ENCODE assay signal across 30 cellular contexts in the genomic region with DNA sequence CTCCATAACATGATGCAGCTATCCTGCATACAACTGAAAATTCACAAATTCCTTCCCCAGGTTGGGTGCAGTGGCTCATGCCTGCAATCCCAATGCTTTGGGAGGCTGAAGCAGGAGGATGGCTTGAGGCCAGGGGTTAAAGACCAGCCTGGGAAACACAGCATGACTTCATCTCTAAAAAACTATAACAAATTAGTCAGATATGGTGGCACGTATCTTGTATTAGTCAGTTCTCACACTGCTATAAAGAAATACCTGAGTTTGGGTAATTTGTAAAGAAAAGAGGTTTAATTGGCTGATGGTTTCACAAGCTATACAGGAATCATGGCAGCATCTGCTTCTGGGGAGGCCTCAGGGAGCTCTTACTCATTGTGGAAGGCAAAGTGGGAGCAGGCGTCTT. TPM values are rescaled to one million over a fixed set of nuclear protein-coding genes. Genes with fewer than 3 reads are reported as not detected.
DNase-seq lines count a peak whose midpoint lies in the region; FAIRE-seq and TF ChIP-seq lines count a peak whose summit lies in the region.
"Had no signal": no experiment of that assay in that cellular context is flagged by ENCODE, and none has a peak within 500 bp of the region (broad histone marks: within the 10 kb centered on the region; RNA-seq: fewer than 3 reads in every experiment).

No MANE protein-coding gene starts in this region.

- FAIRE-seq in endothelial cell of umbilical vein (lab: Jason Lieb, UNC) (peak; percentile 40), GM12891 (lab: Jason Lieb, UNC) (no peak)
- FAIRE-seq: frontal cortex had no signal

- peaks cover 2% of the 10 kb centered on the region for H3K4me1 Mint-ChIP-seq in endodermal cell
- H3K4me1 Mint-ChIP-seq: activated naive CD4-positive, alpha-beta T cell treated with anti-CD3 and anti-CD28 coated beads, Interleukin-2, amount 10 ng/mL, durations not matched to agents 7 days and 5 days had no signal

- TF ChIP-seq RAD21 in SK-N-SH (IDR thresholded peaks at IDR 0.05; ENCODE audit: low read length) = no peak

- H3K9me1 ChIP-seq in endothelial cell of umbilical vein (replicated peaks; ENCODE audit: control insufficient read depth, extremely low read depth, insufficient read depth, low read length) = no peaks in the 10 kb centered on the region

- TF ChIP-seq POLR2A in endothelial cell of umbilical vein (IDR thresholded peaks at IDR 0.05; ENCODE audit: low read depth, low read length) (no peak), GM12891 (IDR thresholded peaks at IDR 0.05; ENCODE audit: low read depth, low read length) (no peak)

- TF ChIP-seq CTCF in endothelial cell of umbilical vein (IDR thresholded peaks at IDR 0.05; ENCODE audit: extremely low read depth in 1 of 2, insufficient read depth in 1 of 2, low read depth in 1 of 2, low read length in 2 of 2) (no peak), endodermal cell (conservative IDR thresholded peaks at IDR 0.05) (no peak), SK-N-SH (IDR thresholded peaks at IDR 0.05) (no peak)

- POLR2A ChIA-PET in endothelial cell of umbilical vein (lab: Charles Lee) (no interaction called here), SK-N-SH (lab: Yijun Ruan, JAX) (no interaction called here)

- no TSS peak for BruUV-seq in endothelial cell of umbilical vein (replicated peaks; lab: Mats Ljungman, UMichigan)

- dilution Hi-C loops in endothelial cell of umbilical vein (cut with MboI; ENCODE audit: extremely low pct_ligation_motif_present, low sequenced_read_pairs) = no loop called here

- H3K9me2 ChIP-seq in SK-N-SH = no peaks in the 10 kb centered on the region

- no peak overlapping the region for H3K27ac ChIP-seq in endothelial cell of umbilical vein (ENCODE audit: insufficient read depth, low read depth, low read length)
- no peak overlapping the region for H3K27ac ChIP-seq in endodermal cell (ENCODE audit: low read depth, low read length)
- no peak overlapping the region for H3K27ac ChIP-seq in SK-N-SH (ENCODE audit: low read depth in 2 of 2, low read length in 1 of 2)
- H3K27ac ChIP-seq: uterus had no signal

- DNase-seq in EH (ENCODE audit: low read depth) (peak; percentile 75), LHCN-M2 (ENCODE audit: low read depth) (peak; percentile 49), endothelial cell of umbilical vein (ENCODE audit: low read depth, low spot score) (no peak), kidney tubule cell (ENCODE audit: low spot score) (peak; percentile 91), endodermal cell (no peak), GM12891 (ENCODE audit: insufficient read length, low spot score) (no peak), SK-N-SH (no peak), NCI-H1105 (lab: John Stamatoyannopoulos, UW) (no peak)
- DNase-seq: activated naive CD4-positive, alpha-beta T cell treated with anti-CD3 and anti-CD28 coated beads, Interleukin-2, amount 10 ng/mL, durations not matched to agents 7 days and 5 days; aorta; GDM1; H7; hippocampal formation; Karpas-422; left ventricle myocardium superior; midbrain; natural killer cell; NCI-H1092 treated with DMSO at 0.1 percent for 48 hours; NCI-H1930; NCI-H748 treated with DMSO at 0.1 percent for 48 hours; stimulated activated CD4-positive, alpha-beta T cell treated with anti-CD3 and anti-CD28 coated beads, Interleukin-2, amount 100 ng/mL, for 24 hours; SW 1271; T1000; uterus had no signal

- no peaks in the 10 kb centered on the region for H3F3A ChIP-seq in SK-N-SH (replicated peaks; ENCODE audit: insufficient read depth)

- CTCF ChIA-PET in endothelial cell of umbilical vein (lab: Charles Lee) = interaction anchor here (1.4 kb wide), 1 partner anchor 16 kb away, joined by 3 read pairs; no protein-coding TSS in a partner anchor
- CTCF ChIA-PET in SK-N-SH (lab: Yijun Ruan, JAX) = interaction anchor here (1.4 kb wide), 1 partner anchor 222 kb away, joined by 3 read pairs; no protein-coding TSS in a partner anchor

- H3K27me3 ChIP-seq in endothelial cell of umbilical vein (ENCODE audit: control insufficient read depth in 2 of 2, insufficient read depth in 2 of 2, low read length in 2 of 2) (peaks cover 0 to 3% of the 10 kb centered on the region in 2 experiments), endodermal cell (ENCODE audit: control insufficient read depth, insufficient read depth, low read length, poor library complexity, severe bottlenecking) (no peaks in the 10 kb centered on the region), SK-N-SH (ENCODE audit: insufficient read depth) (no peaks in the 10 kb centered on the region)
- H3K27me3 ChIP-seq: uterus had no signal

- no peaks in the 10 kb centered on the region for H3K4me1 ChIP-seq in endothelial cell of umbilical vein (ENCODE audit: control insufficient read depth, extremely low read depth, insufficient read depth, low read length)
- no peaks in the 10 kb centered on the region for H3K4me1 ChIP-seq in endodermal cell (ENCODE audit: control insufficient read depth, insufficient read depth, low read length)
- H3K4me1 ChIP-seq in SK-N-SH (ENCODE audit: control insufficient read depth in 1 of 2, insufficient read depth in 2 of 2, low read depth in 1 of 2, low read length in 1 of 2) = no peaks in the 10 kb centered on the region
- H3K4me1 ChIP-seq: uterus had no signal

- H3K27ac Mint-ChIP-seq in endodermal cell = no peak overlapping the region
- H3K27ac Mint-ChIP-seq: activated naive CD4-positive, alpha-beta T cell treated with anti-CD3 and anti-CD28 coated beads, Interleukin-2, amount 10 ng/mL, durations not matched to agents 7 days and 5 days; activated T-helper 1 cell treated with anti-CD3 and anti-CD28 coated beads, Interleukin-12 subunit alpha, Interleukin-12 subunit beta, Interleukin-2, Interleukin-4 antibody, amounts not matched to agents 30 ng/mL and 10 ng/mL and 1 ng/mL, durations not matched to agents 14 hours and 24 hours and 36 hours; natural killer cell; WTC11 had no signal

- no peak overlapping the region for H3K4me2 ChIP-seq in endothelial cell of umbilical vein (ENCODE audit: insufficient read depth, low read length)
- no peak overlapping the region for H3K4me2 ChIP-seq in SK-N-SH
- H3K4me2 ChIP-seq: smooth muscle cell had no signal

- H4K20me1 ChIP-seq in endothelial cell of umbilical vein (replicated peaks; ENCODE audit: control insufficient read depth, extremely low read depth, insufficient read depth, low read length) = no peaks in the 10 kb centered on the region
- no peaks in the 10 kb centered on the region for H4K20me1 ChIP-seq in SK-N-SH (ENCODE audit: insufficient read depth)

- H3K9ac ChIP-seq in endothelial cell of umbilical vein (replicated peaks; ENCODE audit: extremely low read depth, insufficient read depth, low read length) = no peak overlapping the region
- H3K9ac ChIP-seq in endodermal cell (ENCODE audit: extremely low read depth, low read length, poor library complexity, severe bottlenecking) = no peak overlapping the region
- H3K9ac ChIP-seq in SK-N-SH = no peak overlapping the region

- intact Hi-C loops in endothelial cell of umbilical vein (cut with micrococcal nuclease) = no loop called here

- H3K9me3 Mint-ChIP-seq in endodermal cell = no peaks in the 10 kb centered on the region
- H3K9me3 Mint-ChIP-seq: activated naive CD4-positive, alpha-beta T cell treated with anti-CD3 and anti-CD28 coated beads, Interleukin-2, amount 10 ng/mL, durations not matched to agents 7 days and 5 days; activated T-helper 1 cell treated with anti-CD3 and anti-CD28 coated beads, Interleukin-12 subunit alpha, Interleukin-12 subunit beta, Interleukin-2, Interleukin-4 antibody, amounts not matched to agents 30 ng/mL and 10 ng/mL and 1 ng/mL, durations not matched to agents 14 hours and 24 hours and 36 hours; central memory CD8-positive, alpha-beta T cell; natural killer cell had no signal

- H3K4me3 ChIP-seq in endothelial cell of umbilical vein (replicated peaks in 1 of 3; ENCODE audit: insufficient read depth in 1 of 3, low read depth in 1 of 3, low read length in 3 of 3) = no peak overlapping the region
- no peak overlapping the region for H3K4me3 ChIP-seq in endodermal cell (ENCODE audit: low read length)
- no peak overlapping the region for H3K4me3 ChIP-seq in SK-N-SH (ENCODE audit: low read depth in 2 of 2, low read length in 1 of 2)
- H3K4me3 ChIP-seq: smooth muscle cell, uterus had no signal

- no peak overlapping the region for H3K4me3 Mint-ChIP-seq in endodermal cell
- H3K4me3 Mint-ChIP-seq: activated naive CD4-positive, alpha-beta T cell treated with anti-CD3 and anti-CD28 coated beads, Interleukin-2, amount 10 ng/mL, durations not matched to agents 7 days and 5 days; activated T-helper 1 cell treated with anti-CD3 and anti-CD28 coated beads, Interleukin-12 subunit alpha, Interleukin-12 subunit beta, Interleukin-2, Interleukin-4 antibody, amounts not matched to agents 30 ng/mL and 10 ng/mL and 1 ng/mL, durations not matched to agents 14 hours and 24 hours and 36 hours; CD14-positive monocyte; central memory CD8-positive, alpha-beta T cell; natural killer cell; WTC11 had no signal

- H3K36me3 ChIP-seq in endothelial cell of umbilical vein (ENCODE audit: control insufficient read depth in 2 of 2, extremely low read depth in 1 of 2, insufficient read depth in 2 of 2, low read length in 2 of 2) (no peaks in the 10 kb centered on the region), endodermal cell (ENCODE audit: control insufficient read depth, insufficient read depth, low read length) (no peaks in the 10 kb centered on the region), SK-N-SH (replicated peaks in 1 of 2; ENCODE audit: control insufficient read depth in 1 of 2, insufficient read depth in 2 of 2, low read length in 1 of 2) (no peaks in the 10 kb centered on the region)
- H3K36me3 ChIP-seq: uterus had no signal

- peaks cover 3% of the 10 kb centered on the region for H3K27me3 Mint-ChIP-seq in endodermal cell (ENCODE audit: insufficient read depth)
- H3K27me3 Mint-ChIP-seq: activated naive CD4-positive, alpha-beta T cell treated with anti-CD3 and anti-CD28 coated beads, Interleukin-2, amount 10 ng/mL, durations not matched to agents 7 days and 5 days had no signal

- no peaks in the 10 kb centered on the region for H3K36me3 Mint-ChIP-seq in endodermal cell (ENCODE audit: low read depth)
- H3K36me3 Mint-ChIP-seq: activated naive CD4-positive, alpha-beta T cell treated with anti-CD3 and anti-CD28 coated beads, Interleukin-2, amount 10 ng/mL, durations not matched to agents 7 days and 5 days; CD14-positive monocyte; natural killer cell; WTC11 had no signal

- TF ChIP-seq EP300 in SK-N-SH (IDR thresholded peaks at IDR 0.05; ENCODE audit: borderline replicate concordance in 1 of 2, low read depth in 1 of 2, low read length in 1 of 2) = no peak

- 90 to 91% methylated on average over 1 to 2 of the region's 2 CpGs for WGBS in endodermal cell (ENCODE audit: insufficient coverage in 1 of 2, insufficient read length in 1 of 2), 2 experiments
- 59% methylated on average over 2 of the region's 2 CpGs for WGBS in SK-N-SH (ENCODE audit: low lambda C conversion rate)

- H3K9me3 ChIP-seq in endothelial cell of umbilical vein (replicated peaks; ENCODE audit: control insufficient read depth, insufficient read depth, low read length) (no peaks in the 10 kb centered on the region), endodermal cell (ENCODE audit: control insufficient read depth, low read length) (no peaks in the 10 kb centered on the region), SK-N-SH (no peaks in the 10 kb centered on the region)
- H3K9me3 ChIP-seq: uterus had no signal

- H2AFZ ChIP-seq in endothelial cell of umbilical vein (ENCODE audit: low read depth, low read length) (no peak overlapping the region), SK-N-SH (ENCODE audit: low read depth) (no peak overlapping the region)

- no peaks in the 10 kb centered on the region for H3K79me2 ChIP-seq in endothelial cell of umbilical vein (ENCODE audit: control insufficient read depth, insufficient read depth, low read length)
- H3K79me2 ChIP-seq in SK-N-SH (ENCODE audit: insufficient read depth) = no peaks in the 10 kb centered on the region

RNA-seq across cellular contexts. Expression of a gene that starts 56.4 kb away (rescaled TPM):
- total RNA-seq in LHCN-M2 (2014; rRNA removed) (19.7 and 26.6 TPM in 2 replicates), endothelial cell of umbilical vein (93.4 and 119 TPM in 2 replicates), endodermal cell (100 to 1,000 TPM; 117 to 139 TPM)
- 36.3 TPM for polyA plus RNA-seq in LHCN-M2 (2012)
- polyA plus RNA-seq in endothelial cell of umbilical vein (56.7 and 58.9 TPM in 2 replicates), SK-N-SH (2012; rRNA removed) (0.61 and 0.70 TPM in 2 replicates)
- 49.4 and 50.2 TPM in 2 replicates for polyA plus RNA-seq in endothelial cell of umbilical vein (2011; cell fraction: cytosol; rRNA removed)
- polyA plus RNA-seq in endothelial cell of umbilical vein (2011; cell fraction: nucleus; rRNA removed) = 207 and 208 TPM in 2 replicates
- 43.2 and 48.0 TPM in 2 replicates for polyA plus RNA-seq in endothelial cell of umbilical vein (2012)
- 214 and 217 TPM in 2 replicates for polyA minus RNA-seq in endothelial cell of umbilical vein
- 3.2 TPM for polyA minus RNA-seq in endothelial cell of umbilical vein (2011; cell fraction: cytosol; rRNA and poly(A)+ RNA removed)
- 218 and 257 TPM in 2 replicates for polyA minus RNA-seq in endothelial cell of umbilical vein (2011; cell fraction: nucleus; rRNA and poly(A)+ RNA removed)
- 39.1 TPM for polyA plus RNA-seq in endodermal cell (2013, experiment 1 of 2)
- 33.2 TPM for polyA plus RNA-seq in endodermal cell (2013, experiment 2 of 2)
- polyA plus RNA-seq in GM12891 (2012; ENCODE audit: low read depth, missing spikeins) = 4.9 TPM
- 0.46 and 0.89 TPM in 2 replicates for polyA plus RNA-seq in SK-N-SH (2012; cell fraction: cytosol; rRNA removed)
- polyA plus RNA-seq in SK-N-SH (2012; cell fraction: nucleus; rRNA removed) = 1.1 and 1.8 TPM in 2 replicates

Comparison
In these comparisons a context has a peak if more than half of its experiments do, and no peak if none do; other contexts are left out.
1. DNase-seq: peak in EH (single experiment), LHCN-M2 (single experiment) and kidney tubule cell (single experiment); none in endothelial cell of umbilical vein (single experiment), endodermal cell (single experiment), GM12891 (single experiment), SK-N-SH (single experiment) and NCI-H1105 (single experiment).